Comparison of ENCODE assay signal across 22 cellular contexts in genomic region chr13:108700421-108701170, GRCh38.
A peak's percentile ranks its signal among the peaks of the same experiment; 100 is the strongest.
DNase-seq lines count a peak whose midpoint lies in the region; ATAC-seq, FAIRE-seq and TF ChIP-seq lines count a peak whose summit lies in the region.
"Had no signal": no experiment of that assay in that cellular context is flagged by ENCODE, and none has a peak within 500 bp of the region (broad histone marks: within the 10 kb centered on the region; RNA-seq: fewer than 3 reads in every experiment).

No MANE protein-coding gene starts in this region.

- no peak for FAIRE-seq in urothelium cell line (lab: Jason Lieb, UNC)
- FAIRE-seq: G401.6, kidney had no signal

- TF ChIP-seq CTCF in GM23338 (conservative IDR thresholded peaks at IDR 0.05; ENCODE audit: low read depth in 2 of 2), result no peak
- no peak for TF ChIP-seq CTCF in PC-3 (conservative IDR thresholded peaks at IDR 0.05; ENCODE audit: low read depth, low read length)
- no peak for TF ChIP-seq CTCF in epithelial cell of esophagus (IDR thresholded peaks at IDR 0.05; ENCODE audit: insufficient read depth, low read depth, low read length, missing control alignments)
- TF ChIP-seq CTCF in WTC11 (IDR thresholded peaks at IDR 0.05), result no peak

- H3K4me2 ChIP-seq in GM23338 (no peak overlapping the region), PC-3 (ENCODE audit: low read length) (peak overlapping the region; percentile 48; the same call in 1 of the 2 replicates)

- H2AFZ ChIP-seq in GM23338 (peak overlapping the region; percentile 12; the same call in 1 of the 2 replicates), PC-3 (ENCODE audit: low read length) (no peak overlapping the region)

- no TSS peak for BruUV-seq in PC-3 (replicated peaks; lab: Mats Ljungman, UMichigan)

- H3K36me3 Mint-ChIP-seq in GM23338 (ENCODE audit: low read depth) (peaks cover 4% of the 10 kb centered on the region; the same call in 2 of the 3 replicates), WTC11 (peaks cover 6% of the 10 kb centered on the region)
- H3K36me3 Mint-ChIP-seq: activated naive CD8-positive, alpha-beta T cell; CD8-positive, alpha-beta T cell; mesothelial cell of epicardium had no signal

- no peaks in the 10 kb centered on the region for H3K27me3 ChIP-seq in GM23338 (ENCODE audit: insufficient read depth)
- H3K27me3 ChIP-seq in PC-3 (ENCODE audit: low read length), result no peaks in the 10 kb centered on the region
- H3K27me3 ChIP-seq: heart left ventricle, vagina had no signal

- no peak overlapping the region for H3K4me3 ChIP-seq in GM23338
- no peak overlapping the region for H3K4me3 ChIP-seq in PC-3 (ENCODE audit: low read length)
- no peak overlapping the region for H3K4me3 ChIP-seq in epithelial cell of esophagus (ENCODE audit: low read length)
- H3K4me3 ChIP-seq: heart left ventricle, skin epidermis, vagina had no signal

- H3K4me3 Mint-ChIP-seq in GM23338 (no peak overlapping the region), WTC11 (no peak overlapping the region)
- H3K4me3 Mint-ChIP-seq: activated CD4-positive, alpha-beta T cell treated with anti-CD3 and anti-CD28 coated beads, Interleukin-2, amount 10 ng/mL, durations not matched to agents 7 days and 5 days; activated naive CD8-positive, alpha-beta T cell; CD8-positive, alpha-beta T cell; mesothelial cell of epicardium had no signal

- H3K36me3 ChIP-seq in GM23338 (ENCODE audit: insufficient read depth) (no peaks in the 10 kb centered on the region), PC-3 (ENCODE audit: low read depth, low read length) (no peaks in the 10 kb centered on the region)
- H3K36me3 ChIP-seq: heart left ventricle, vagina had no signal

- POLR2A ChIA-PET in PC-3 (lab: Charles Lee; ENCODE audit: unreplicated experiment) (no interaction called here), WTC11 (lab: Charles Lee) (interaction anchor here (0.5 kb wide), 1 partner anchor 65 kb away, joined by 3 read pairs; no protein-coding TSS in a partner anchor)

- intact Hi-C loops in PC-3 (cut with micrococcal nuclease), result no loop called here

- H3K4me1 Mint-ChIP-seq in GM23338 (peaks cover 3% of the 10 kb centered on the region), WTC11 (peaks cover 17% of the 10 kb centered on the region; the same call in 1 of the 2 replicates)
- H3K4me1 Mint-ChIP-seq: activated CD4-positive, alpha-beta T cell treated with anti-CD3 and anti-CD28 coated beads, Interleukin-2, amount 10 ng/mL, durations not matched to agents 7 days and 5 days; mesothelial cell of epicardium had no signal

- DNase-seq in GM23338 (ENCODE audit: low spot score), result peak; percentile 6
- DNase-seq in PC-3, result peak; percentile 75
- DNase-seq in epithelial cell of esophagus (ENCODE audit: low read depth), result peak; percentile 42
- DNase-seq in urothelium cell line (ENCODE audit: low spot score), result peak; percentile 24
- no peak for DNase-seq in NCI-H1436 (lab: John Stamatoyannopoulos, UW)
- DNase-seq in WTC11 (ENCODE audit: low spot score), result no peak
- DNase-seq in stimulated activated CD4-positive, alpha-beta T cell treated with anti-CD3 and anti-CD28 coated beads, Interleukin-4, amount 100 ng/mL, for 24 hours, result no peak
- DNase-seq: activated CD4-positive, alpha-beta T cell treated with anti-CD3 and anti-CD28 coated beads, Interleukin-2, amount 10 ng/mL, durations not matched to agents 7 days and 5 days; activated T-cell treated with anti-CD3 and anti-CD28 coated beads, Interleukin-2, amount 50 U/mL, for 1 hour; CD8-positive, alpha-beta T cell; cerebellar nuclear complex; heart left ventricle; kidney; NCI-H748 treated with DMSO at 0.1 percent for 48 hours; nucleus accumbens; SHP77; stimulated activated naive CD8-positive, alpha-beta T cell treated with anti-CD3 and anti-CD28 coated beads, Interleukin-15, Interleukin-2, amounts not matched to agents 100 U/mL and 50 U/mL, for 24 hours had no signal

- H3K9ac ChIP-seq in PC-3 (ENCODE audit: low read length), result no peak overlapping the region

- no peaks in the 10 kb centered on the region for H3K9me2 ChIP-seq in GM23338 (ENCODE audit: insufficient read depth)
- no peaks in the 10 kb centered on the region for H3K9me2 ChIP-seq in PC-3 (replicated peaks; ENCODE audit: low read length)

- H3K79me2 ChIP-seq in GM23338 (replicated peaks; ENCODE audit: insufficient read depth) (no peaks in the 10 kb centered on the region), PC-3 (ENCODE audit: low read length) (no peaks in the 10 kb centered on the region)

- no peaks in the 10 kb centered on the region for H3K9me3 ChIP-seq in PC-3 (ENCODE audit: low read length)

- no peaks in the 10 kb centered on the region for H3F3A ChIP-seq in GM23338 (replicated peaks; ENCODE audit: low read depth)
- H3F3A ChIP-seq in PC-3 (ENCODE audit: low read length, unreplicated experiment), result no peaks in the 10 kb centered on the region

- H3K27ac Mint-ChIP-seq in GM23338, result no peak overlapping the region
- H3K27ac Mint-ChIP-seq in WTC11, result no peak overlapping the region
- H3K27ac Mint-ChIP-seq: activated CD4-positive, alpha-beta T cell treated with anti-CD3 and anti-CD28 coated beads, Interleukin-2, amount 10 ng/mL, durations not matched to agents 7 days and 5 days; activated naive CD8-positive, alpha-beta T cell; CD8-positive, alpha-beta T cell; mesothelial cell of epicardium had no signal

- CTCF ChIA-PET in PC-3 (lab: Charles Lee), result no interaction called here
- CTCF ChIA-PET in WTC11 (lab: Charles Lee), result interaction anchor here (0.7 to 1.2 kb wide), 2 partner anchors 105 to 194 kb away, joined by 3 read pairs; no protein-coding TSS in a partner anchor

- no peaks in the 10 kb centered on the region for H4K20me1 ChIP-seq in GM23338 (replicated peaks; ENCODE audit: insufficient read depth)
- no peaks in the 10 kb centered on the region for H4K20me1 ChIP-seq in PC-3 (ENCODE audit: low read length)

- H3K9me3 Mint-ChIP-seq in GM23338 (peaks cover 9% of the 10 kb centered on the region; the same call in 2 of the 3 replicates), WTC11 (peaks cover 11% of the 10 kb centered on the region)

- ATAC-seq in GM23338, result no peak
- peak; percentile 18; the same call in 1 of the 2 replicates for ATAC-seq in PC-3
- ATAC-seq in WTC11, result no peak
- ATAC-seq: CD8-positive, alpha-beta T cell; heart left ventricle; stimulated activated naive CD8-positive, alpha-beta T cell treated with anti-CD3 and anti-CD28 coated beads, Interleukin-15, Interleukin-2, amounts not matched to agents 100 U/mL and 50 U/mL, for 24 hours had no signal

- H3K27me3 Mint-ChIP-seq in GM23338 (ENCODE audit: insufficient read depth, low read depth, poor library complexity), result peaks cover 1% of the 10 kb centered on the region
- H3K27me3 Mint-ChIP-seq in WTC11 (ENCODE audit: low read depth), result no peaks in the 10 kb centered on the region
- H3K27me3 Mint-ChIP-seq: activated CD4-positive, alpha-beta T cell treated with anti-CD3 and anti-CD28 coated beads, Interleukin-2, amount 10 ng/mL, durations not matched to agents 7 days and 5 days had no signal

- H3K4me1 ChIP-seq in GM23338 (ENCODE audit: insufficient read depth), result no peaks in the 10 kb centered on the region
- peaks cover 8% of the 10 kb centered on the region for H3K4me1 ChIP-seq in PC-3 (ENCODE audit: insufficient read depth, low read length)
- H3K4me1 ChIP-seq: heart left ventricle, vagina had no signal

- no peak overlapping the region for H3K27ac ChIP-seq in GM23338 (ENCODE audit: low read depth)
- H3K27ac ChIP-seq in PC-3 (ENCODE audit: low read length), result peak overlapping the region; percentile 44
- H3K27ac ChIP-seq: heart left ventricle, skin epidermis, vagina had no signal

TF ChIP-seq in GM23338, 12 proteins besides CTCF, POLR2A, EP300 and RAD21 (continues in another document):
- TF ChIP-seq EZH2phosphoT487 (IDR thresholded peaks at IDR 0.05; ENCODE audit: unreplicated experiment) (no peak), ZNF114 (CRISPR knock-in tag; IDR thresholded peaks at IDR 0.05) (no peak)

TF ChIP-seq in WTC11, 78 proteins besides CTCF, POLR2A, EP300 and RAD21 (continues in another document):
- TF ChIP-seq ZNF121 (CRISPR knock-in tag; IDR thresholded peaks at IDR 0.05), result no peak
- no peak for TF ChIP-seq PRDM15 (CRISPR knock-in tag; IDR thresholded peaks at IDR 0.05)
- TF ChIP-seq ZBTB21 (CRISPR knock-in tag; IDR thresholded peaks at IDR 0.05; ENCODE audit: borderline replicate concordance), result no peak
- TF ChIP-seq PREB (CRISPR knock-in tag; IDR thresholded peaks at IDR 0.05; ENCODE audit: borderline replicate concordance), result no peak
- no peak for TF ChIP-seq ATF1 (CRISPR knock-in tag; IDR thresholded peaks at IDR 0.05)

Comparison
In these comparisons a context has a peak if more than half of its experiments do, and no peak if none do; other contexts are left out.
1. DNase-seq: peak in GM23338 (single experiment), PC-3 (single experiment), epithelial cell of esophagus (single experiment) and urothelium cell line (single experiment); none in NCI-H1436 (single experiment), WTC11 (single experiment) and stimulated activated CD4-positive, alpha-beta T cell treated with anti-CD3 and anti-CD28 coated beads, Interleukin-4, amount 100 ng/mL, for 24 hours (single experiment).